8 cellular contexts compared by ENCODE assay signal in the genomic region with DNA sequence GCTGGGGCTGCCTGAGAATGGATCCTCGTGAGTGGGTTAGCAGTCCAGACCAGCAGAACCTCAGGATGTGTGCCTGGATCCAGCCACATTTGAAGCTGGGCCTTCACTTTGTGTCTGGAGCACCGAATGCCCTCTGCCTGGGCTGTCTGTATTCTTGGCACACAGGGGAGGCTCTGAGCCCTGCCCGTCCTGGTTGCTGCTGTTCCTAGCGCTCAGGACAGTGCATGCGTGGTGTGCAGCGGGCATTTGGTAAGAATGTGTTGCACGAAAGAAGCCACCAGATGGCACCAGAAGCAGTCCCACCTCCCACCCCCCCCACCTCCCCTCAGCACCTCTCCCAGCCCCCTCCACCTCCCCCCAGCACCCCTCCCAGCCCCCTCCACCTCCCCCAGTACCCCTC. TPM values are rescaled to one million over a fixed set of nuclear protein-coding genes. Genes with fewer than 3 reads are reported as not detected.
A peak's percentile ranks its signal among the peaks of the same experiment; 100 is the strongest.
DNase-seq lines count a peak whose midpoint lies in the region; ATAC-seq and TF ChIP-seq lines count a peak whose summit lies in the region.

No MANE protein-coding gene starts in this region.

- TF ChIP-seq CTCF in GM20000 (IDR thresholded peaks at IDR 0.05; ENCODE audit: extremely low read depth, missing control alignments) (no peak), Panc1 (IDR thresholded peaks at IDR 0.05) (peak; percentile 42), brain microvascular endothelial cell (IDR thresholded peaks at IDR 0.05; ENCODE audit: low read depth, low read length, missing control alignments) (peak; percentile 48)

- intact Hi-C loops in Panc1 (cut with micrococcal nuclease; ENCODE audit: unreplicated experiment) = loop anchor here (5.0 kb wide), 1 partner anchor 68 kb away; the partner anchor contains the start of gene PPP6R2

- ATAC-seq in Panc1 = peak; percentile 28; the same call in 1 of the 2 replicates
- peak; percentile 48 for ATAC-seq in left lobe of liver
- no peak for ATAC-seq in GM19463 (IDR thresholded peaks at IDR 0.05; ENCODE audit: unreplicated experiment)

- no peak overlapping the region for H3K4me3 ChIP-seq in BLaER1
- H3K4me3 ChIP-seq in Panc1 (ENCODE audit: low read depth in 2 of 2, low read length in 2 of 2) = no peak overlapping the region
- no peak overlapping the region for H3K4me3 ChIP-seq in brain microvascular endothelial cell (ENCODE audit: low read depth, low read length)

- CTCF ChIA-PET in Panc1 (lab: Charles Lee) = no interaction called here

- H4K20me1 ChIP-seq in BLaER1 = peaks cover 70% of the 10 kb centered on the region

- H3K36me3 ChIP-seq in BLaER1 (peaks cover 51% of the 10 kb centered on the region), Panc1 (ENCODE audit: control insufficient read depth, insufficient read depth, low read length) (no peaks in the 10 kb centered on the region), brain microvascular endothelial cell (replicated peaks) (peaks cover 39% of the 10 kb centered on the region)

- in situ Hi-C loops in Panc1 (cut with HindIII; ENCODE audit: low pct_unique_long_range_greater_than_20kb, low sequenced_read_pairs) (no loop called here), brain microvascular endothelial cell (cut with HindIII; ENCODE audit: low pct_ligation_motif_present, low sequenced_read_pairs) (no loop called here)

- BruUV-seq in Panc1 (replicated peaks; lab: Mats Ljungman, UMichigan) = no TSS peak

- peak overlapping the region; percentile 20; the same call in 1 of the 2 replicates for H3K4me2 ChIP-seq in BLaER1

- no peak overlapping the region for H3K9ac ChIP-seq in BLaER1

- POLR2A ChIA-PET in Panc1 (lab: Charles Lee) = no interaction called here

- H3K4me1 ChIP-seq in BLaER1 = peaks cover 63% of the 10 kb centered on the region
- peaks cover 21% of the 10 kb centered on the region for H3K4me1 ChIP-seq in Panc1 (ENCODE audit: control insufficient read depth, insufficient read depth, low read length)

- H3K27ac ChIP-seq in BLaER1 (no peak overlapping the region), Panc1 (ENCODE audit: low read length) (peak overlapping the region; percentile 59), brain microvascular endothelial cell (no peak overlapping the region)

- H3K9me3 ChIP-seq in BLaER1 (no peaks in the 10 kb centered on the region), Panc1 (ENCODE audit: control insufficient read depth, insufficient read depth, low read depth, low read length) (no peaks in the 10 kb centered on the region)

- H3K27me3 ChIP-seq in BLaER1 (no peaks in the 10 kb centered on the region), Panc1 (ENCODE audit: control insufficient read depth, insufficient read depth, low read length) (no peaks in the 10 kb centered on the region), brain microvascular endothelial cell (replicated peaks) (no peaks in the 10 kb centered on the region)

- DNase-seq in GM20000 (ENCODE audit: low spot score) = peak; percentile 79
- no peak for DNase-seq in Panc1 (ENCODE audit: low read depth, low spot score)
- DNase-seq in brain microvascular endothelial cell = peak; percentile 35
- DNase-seq in left lobe of liver (ENCODE audit: low spot score) = no peak
- no peak for DNase-seq in NCI-H128 (lab: John Stamatoyannopoulos, UW; ENCODE audit: unreplicated experiment)
- no peak for DNase-seq in NK-92 (lab: John Stamatoyannopoulos, UW; ENCODE audit: unreplicated experiment)

RNA-seq across cellular contexts. Expression of gene MAPK11, which starts 4.1 kb away (rescaled TPM):
- total RNA-seq in Panc1 (2021; ENCODE audit: unreplicated experiment) = 77.7 TPM
- polyA plus RNA-seq in Panc1 (2012; ENCODE audit: insufficient read length) = 105 TPM
- 8.2 TPM for total RNA-seq in left lobe of liver

RNA-seq across cellular contexts. Expression of gene MAPK12, which starts 12.8 kb away (rescaled TPM):
- total RNA-seq in Panc1 (2021; ENCODE audit: unreplicated experiment) (74.6 TPM), left lobe of liver (5.0 TPM)
- 81.1 TPM for polyA plus RNA-seq in Panc1 (2012; ENCODE audit: insufficient read length)

RNA-seq across cellular contexts. Expression of gene HDAC10, which starts 23.2 kb away (rescaled TPM):
- total RNA-seq in Panc1 (2021; ENCODE audit: unreplicated experiment) = 71.3 TPM
- polyA plus RNA-seq in Panc1 (2012; ENCODE audit: insufficient read length) = 74.6 TPM
- total RNA-seq in left lobe of liver = 33.3 TPM

RNA-seq across cellular contexts. Expression of gene TUBGCP6, which starts 29.5 kb away (rescaled TPM):
- total RNA-seq in Panc1 (2021; ENCODE audit: unreplicated experiment) (31.3 TPM), left lobe of liver (21.3 TPM)
- polyA plus RNA-seq in Panc1 (2012; ENCODE audit: insufficient read length) = 31.3 TPM

RNA-seq across cellular contexts. Expression of gene PLXNB2, which starts 33.1 kb away (rescaled TPM):
- total RNA-seq in Panc1 (2021; ENCODE audit: unreplicated experiment) (227 TPM), left lobe of liver (187 TPM)
- 239 TPM for polyA plus RNA-seq in Panc1 (2012; ENCODE audit: insufficient read length)

Comparison
In these comparisons a context has a peak if more than half of its experiments do, and no peak if none do; other contexts are left out.
1. DNase-seq: peak in GM20000 (single experiment) and brain microvascular endothelial cell (single experiment); none in Panc1 (single experiment), left lobe of liver (single experiment), NCI-H128 (single experiment) and NK-92 (single experiment).
2. RNA of gene MAPK12, which starts 12.8 kb away (total RNA-seq): 74.6 TPM in Panc1 (single experiment); 5.0 TPM in left lobe of liver (single experiment); every median in the first group is over 10 times any median in the second.